ENCODE assay signal across 16 cellular contexts in genomic region chr11:58968251-58968711, GRCh38. TPM values are rescaled to one million over a fixed set of nuclear protein-coding genes. Genes with fewer than 3 reads are reported as not detected.
DNase-seq lines count a peak whose midpoint lies in the region; ATAC-seq, FAIRE-seq and TF ChIP-seq lines count a peak whose summit lies in the region.
"Had no signal": no experiment of that assay in that cellular context is flagged by ENCODE, and none has a peak within 500 bp of the region (broad histone marks: within the 10 kb centered on the region; RNA-seq: fewer than 3 reads in every experiment).

No MANE protein-coding gene starts in this region.

- TF ChIP-seq CTCF in A549 (IDR thresholded peaks at IDR 0.05) (no peak), IMR-90 (conservative IDR thresholded peaks at IDR 0.05; ENCODE audit: low read depth, low read length) (no peak), mammary epithelial cell (conservative IDR thresholded peaks at IDR 0.05 in 1 of 2, IDR thresholded peaks at IDR 0.05 in 1 of 2; ENCODE audit: extremely low read depth in 1 of 2, insufficient read depth in 1 of 2, low read depth in 1 of 2, low read length in 2 of 2) (no peak)

- H3K23ac ChIP-seq in IMR-90 (ENCODE audit: low read depth, low read length): no peak overlapping the region

- no peaks in the 10 kb centered on the region for H3K9me1 ChIP-seq in IMR-90 (ENCODE audit: insufficient read depth, low read length)

- H3K9me3 ChIP-seq in A549 (no peaks in the 10 kb centered on the region), IMR-90 (ENCODE audit: control insufficient read depth, insufficient read depth, low read length) (no peaks in the 10 kb centered on the region), mammary epithelial cell (replicated peaks; ENCODE audit: insufficient read depth, low read length) (no peaks in the 10 kb centered on the region)

- intact Hi-C loops in IMR-90 (cut with micrococcal nuclease): no loop called here
- intact Hi-C loops in mammary epithelial cell (cut with micrococcal nuclease): no loop called here
- intact Hi-C loops in activated CD4-positive, alpha-beta T cell treated with anti-CD3 and anti-CD28 coated beads for 36 hours (cut with DNase I, micrococcal nuclease): no loop called here
- intact Hi-C loops in left ventricle myocardium superior (cut with micrococcal nuclease): no loop called here

- H3K27me3 Mint-ChIP-seq in activated CD4-positive, alpha-beta T cell treated with anti-CD3 and anti-CD28 coated beads for 36 hours: peaks cover 17% of the 10 kb centered on the region
- H3K27me3 Mint-ChIP-seq in activated T-cell treated with anti-CD3 and anti-CD28 coated beads, Interleukin-2, amount 50 U/mL, for 24 hours: peaks cover 19% of the 10 kb centered on the region

- DNase-seq in A549 (ENCODE audit: low read depth in 1 of 2, low spot score in 1 of 2) (no peak), IMR-90 (no peak), mammary epithelial cell (peak; percentile 11), left kidney (ENCODE audit: low read depth, low spot score) (peak; percentile 66), left ventricle myocardium superior (no peak)
- no peak for DNase-seq in stimulated activated naive CD4-positive, alpha-beta T cell (lab: John Stamatoyannopoulos, UW)
- DNase-seq in activated CD4-positive, alpha-beta T cell treated with anti-CD3 and anti-CD28 coated beads for 36 hours: no peak
- DNase-seq in activated T-cell treated with anti-CD3 and anti-CD28 coated beads, Interleukin-2, amount 50 U/mL, for 24 hours: no peak
- DNase-seq: cerebellar nuclear complex; DMS 273 treated with DMSO at 0.1 percent for 48 hours; NCI-H1092 treated with DMSO at 0.1 percent for 48 hours; stimulated activated CD4-positive, alpha-beta T cell treated with anti-CD3 and anti-CD28 coated beads, Interleukin-1b, Interleukin-23, amount 100 ng/mL, for 48 hours had no signal

- BruUV-seq in IMR-90 (replicated peaks; lab: Mats Ljungman, UMichigan) (no TSS peak), mammary epithelial cell (replicated peaks; lab: Mats Ljungman, UMichigan) (no TSS peak)

- H2BK15ac ChIP-seq in IMR-90 (ENCODE audit: low read depth, low read length): no peak overlapping the region

- H3K4me1 ChIP-seq in A549 (no peaks in the 10 kb centered on the region), IMR-90 (ENCODE audit: control insufficient read depth, insufficient read depth, low read length) (no peaks in the 10 kb centered on the region), mammary epithelial cell (ENCODE audit: insufficient read depth, low read length) (peaks cover 4% of the 10 kb centered on the region)

- H3K14ac ChIP-seq in IMR-90 (replicated peaks; ENCODE audit: low read depth, low read length): no peak overlapping the region

- 19% methylated on average over 25 of the region's 26 CpGs for WGBS in A549 (ENCODE audit: missing lambda C conversion rate)
- WGBS in IMR-90 (ENCODE audit: extremely low coverage in 2 of 2, insufficient read length in 1 of 2), 2 experiments: 60% methylated on average over 5 of the region's 26 CpGs; no CpG with 5 or more reads in 1 of the 2 experiments
- 10% methylated on average over 18 of the region's 26 CpGs for WGBS in mammary epithelial cell (ENCODE audit: low coverage, missing lambda C conversion rate)

- no peak overlapping the region for H3K27ac Mint-ChIP-seq in activated CD4-positive, alpha-beta T cell treated with anti-CD3 and anti-CD28 coated beads for 36 hours
- H3K27ac Mint-ChIP-seq in activated T-cell treated with anti-CD3 and anti-CD28 coated beads, Interleukin-2, amount 50 U/mL, for 24 hours: no peak overlapping the region
- H3K27ac Mint-ChIP-seq: activated naive CD8-positive, alpha-beta T cell; type B pancreatic cell had no signal

- no peak overlapping the region for H2BK120ac ChIP-seq in IMR-90 (ENCODE audit: low read depth, low read length)

- CTCF ChIA-PET in A549 (lab: Yijun Ruan, JAX) (no interaction called here), IMR-90 (lab: Yijun Ruan, JAX) (no interaction called here), mammary epithelial cell (lab: Charles Lee; ENCODE audit: low non-redundant PET) (interaction anchor here (0.7 kb wide), 1 partner anchor 65 kb away, joined by 3 read pairs; no protein-coding TSS in a partner anchor)
- CTCF ChIA-PET in activated CD4-positive, alpha-beta T cell treated with anti-CD3 and anti-CD28 coated beads for 36 hours (lab: Charles Lee): no interaction called here

- H3K27ac ChIP-seq in A549 (no peak overlapping the region), IMR-90 (ENCODE audit: insufficient read depth, low read length) (no peak overlapping the region), mammary epithelial cell (ENCODE audit: insufficient read depth, low read depth, low read length) (no peak overlapping the region)
- H3K27ac ChIP-seq: SJSA1 had no signal

- TF ChIP-seq EP300 in A549 (IDR thresholded peaks at IDR 0.05): no peak

- H3K4me3 ChIP-seq in A549: no peak overlapping the region
- no peak overlapping the region for H3K4me3 ChIP-seq in IMR-90 (ENCODE audit: insufficient read depth, low read depth, low read length)
- H3K4me3 ChIP-seq in mammary epithelial cell (replicated peaks in 1 of 3; ENCODE audit: insufficient read depth in 1 of 3, low read depth in 2 of 3, low read length in 3 of 3): peak overlapping the region in 1 of 3 experiments; percentile 19
- H3K4me3 ChIP-seq: SJSA1 had no signal

- H2AK5ac ChIP-seq in IMR-90 (ENCODE audit: low read depth, low read length): no peak overlapping the region

- TF ChIP-seq POLR2A in A549 (IDR thresholded peaks at IDR 0.05; ENCODE audit: low read length) (no peak), IMR-90 (IDR thresholded peaks at IDR 0.05; ENCODE audit: low read depth, low read length) (no peak)

- no peak overlapping the region for H4K8ac ChIP-seq in IMR-90 (ENCODE audit: low read depth in 2 of 2, low read length in 2 of 2)

- FAIRE-seq in A549 (lab: Jason Lieb, UNC): no peak

- TF ChIP-seq RAD21 in A549 (conservative IDR thresholded peaks at IDR 0.05 in 1 of 2, IDR thresholded peaks at IDR 0.05 in 1 of 2): no peak
- no peak for TF ChIP-seq RAD21 in IMR-90 (IDR thresholded peaks at IDR 0.05; ENCODE audit: low read length)

- H3K79me2 ChIP-seq in mammary epithelial cell (ENCODE audit: insufficient read depth, low read length): no peaks in the 10 kb centered on the region

- ATAC-seq in A549 (peak in 1 of 2 experiments; percentile 29; a peak in 2 of 6 replicates), IMR-90 (ENCODE audit: low read depth) (no peak), left ventricle myocardium superior (no peak)
- no peak for ATAC-seq in activated CD4-positive, alpha-beta T cell treated with anti-CD3 and anti-CD28 coated beads for 36 hours

- H4K20me1 ChIP-seq in IMR-90 (ENCODE audit: insufficient read depth, low read length) (no peaks in the 10 kb centered on the region), mammary epithelial cell (ENCODE audit: insufficient read depth, low read length) (no peaks in the 10 kb centered on the region)

- no peaks in the 10 kb centered on the region for H3K36me3 Mint-ChIP-seq in activated CD4-positive, alpha-beta T cell treated with anti-CD3 and anti-CD28 coated beads for 36 hours (ENCODE audit: low read depth)
- H3K36me3 Mint-ChIP-seq in activated T-cell treated with anti-CD3 and anti-CD28 coated beads, Interleukin-2, amount 50 U/mL, for 24 hours (ENCODE audit: low read depth): no peaks in the 10 kb centered on the region
- H3K36me3 Mint-ChIP-seq: activated naive CD8-positive, alpha-beta T cell; type B pancreatic cell had no signal

- H3K18ac ChIP-seq in IMR-90 (ENCODE audit: low read depth, low read length): no peak overlapping the region

- H2AK9ac ChIP-seq in IMR-90 (replicated peaks; ENCODE audit: low read depth, low read length, poor library complexity): no peak overlapping the region

- in situ Hi-C loops in IMR-90 (cut with MboI; ENCODE audit: low sequenced_read_pairs): loop anchor here (25.0 kb wide), 1 partner anchor 106 kb away; no protein-coding TSS in a partner anchor
- in situ Hi-C loops in mammary epithelial cell (cut with MboI; ENCODE audit: low sequenced_read_pairs in 2 of 2): no loop called here

- no peak overlapping the region for H2BK20ac ChIP-seq in IMR-90 (ENCODE audit: low read depth, low read length)

- H4K91ac ChIP-seq in IMR-90 (ENCODE audit: insufficient read depth, low read depth, low read length): no peak overlapping the region

- no peaks in the 10 kb centered on the region for H3K79me1 ChIP-seq in IMR-90 (ENCODE audit: low read depth in 1 of 2, low read length in 2 of 2)

- H3K4me2 ChIP-seq in A549 (peak overlapping the region; percentile 21; the same call in 1 of the 3 replicates), IMR-90 (ENCODE audit: low read depth, low read length) (no peak overlapping the region), mammary epithelial cell (ENCODE audit: insufficient read depth, low read depth, low read length) (peak overlapping the region; percentile 75)

- peaks cover 5% of the 10 kb centered on the region for H3K9me3 Mint-ChIP-seq in activated CD4-positive, alpha-beta T cell treated with anti-CD3 and anti-CD28 coated beads for 36 hours (ENCODE audit: low read depth)
- peaks cover 5% of the 10 kb centered on the region for H3K9me3 Mint-ChIP-seq in activated T-cell treated with anti-CD3 and anti-CD28 coated beads, Interleukin-2, amount 50 U/mL, for 24 hours
- H3K9me3 Mint-ChIP-seq: type B pancreatic cell had no signal

- POLR2A ChIA-PET in A549 (lab: Yijun Ruan, JAX) (no interaction called here), IMR-90 (lab: Charles Lee; ENCODE audit: unreplicated experiment) (no interaction called here)
- POLR2A ChIA-PET in activated CD4-positive, alpha-beta T cell treated with anti-CD3 and anti-CD28 coated beads for 36 hours (lab: Charles Lee): no interaction called here

- H3K9ac ChIP-seq in IMR-90 (ENCODE audit: low read depth, low read length) (no peak overlapping the region), mammary epithelial cell (ENCODE audit: insufficient read depth, low read length) (no peak overlapping the region)

- dilution Hi-C loops in IMR-90 (cut with HindIII; ENCODE audit: low sequenced_read_pairs, unreplicated experiment): no loop called here
- dilution Hi-C loops in mammary epithelial cell (cut with HindIII; ENCODE audit: low sequenced_read_pairs): no loop called here

- no peak overlapping the region for H2BK5ac ChIP-seq in IMR-90 (ENCODE audit: low read depth, low read length, poor library complexity, severe bottlenecking)

- no peak overlapping the region for H3K56ac ChIP-seq in IMR-90 (ENCODE audit: extremely low read depth, insufficient read depth, low read length)

- no peak overlapping the region for H3K4ac ChIP-seq in IMR-90 (ENCODE audit: low read depth, low read length)

- no peaks in the 10 kb centered on the region for H3K36me3 ChIP-seq in IMR-90 (ENCODE audit: control insufficient read depth, insufficient read depth, low read length)
- no peaks in the 10 kb centered on the region for H3K36me3 ChIP-seq in mammary epithelial cell (ENCODE audit: insufficient read depth, low read length)
- H3K36me3 ChIP-seq: SJSA1 had no signal

- H3K4me1 Mint-ChIP-seq in activated CD4-positive, alpha-beta T cell treated with anti-CD3 and anti-CD28 coated beads for 36 hours: no peaks in the 10 kb centered on the region
- H3K4me1 Mint-ChIP-seq in activated T-cell treated with anti-CD3 and anti-CD28 coated beads, Interleukin-2, amount 50 U/mL, for 24 hours (ENCODE audit: low read depth): no peaks in the 10 kb centered on the region

- H2AFZ ChIP-seq in IMR-90 (replicated peaks; ENCODE audit: low read length, poor library complexity) (peak overlapping the region; percentile 51), mammary epithelial cell (ENCODE audit: low read depth, low read length) (peak overlapping the region; percentile 85)

- H3K27me3 ChIP-seq in IMR-90 (ENCODE audit: control insufficient read depth, insufficient read depth, low read length) (peaks cover 13% of the 10 kb centered on the region), mammary epithelial cell (ENCODE audit: insufficient read depth, low read length) (peaks cover 2% of the 10 kb centered on the region)
- H3K27me3 ChIP-seq: SJSA1 had no signal

- no peak overlapping the region for H4K5ac ChIP-seq in IMR-90 (ENCODE audit: low read depth, low read length)

- H3K4me3 Mint-ChIP-seq in activated CD4-positive, alpha-beta T cell treated with anti-CD3 and anti-CD28 coated beads for 36 hours: no peak overlapping the region
- no peak overlapping the region for H3K4me3 Mint-ChIP-seq in activated T-cell treated with anti-CD3 and anti-CD28 coated beads, Interleukin-2, amount 50 U/mL, for 24 hours
- H3K4me3 Mint-ChIP-seq: activated naive CD8-positive, alpha-beta T cell; type B pancreatic cell had no signal

RNA-seq across cellular contexts. Expression of gene GLYATL1, which starts 29.0 kb away (rescaled TPM):
- 0.10 and 0.13 TPM in 2 replicates for polyA plus RNA-seq in A549 (2011; rRNA removed)
- 0.07 TPM in 1 of 2 replicates, not detected in the other for polyA plus RNA-seq in A549 (2012; cell fraction: cytosol; rRNA removed)
- polyA plus RNA-seq in A549 (2012; cell fraction: nucleus; rRNA removed): 0.08 TPM in 1 of 2 replicates, not detected in the other
- polyA plus RNA-seq in A549 (2017; fragmentation: RNase III; extraction: RNeasy Plus Mini Kit Qiagen cat#74134 plus additional on column Dnase treatment): 0.14 to 0.24 TPM in 2 of 3 replicates, not detected in the other
- not detected in 2 replicates for polyA minus RNA-seq in A549 (2011; rRNA and poly(A)+ RNA removed)
- total RNA-seq in IMR-90 (2012; rRNA removed): 0.54 and 0.56 TPM in 2 replicates
- 0.40 and 0.58 TPM in 2 replicates for polyA plus RNA-seq in IMR-90 (2012; rRNA removed)
- 0.02 and 0.14 TPM in 2 replicates for polyA plus RNA-seq in IMR-90 (2012; cell fraction: cytosol; rRNA removed)
- polyA plus RNA-seq in IMR-90 (2012; cell fraction: nucleus; rRNA removed; ENCODE audit: low replicate concordance): 0.23 and 0.85 TPM in 2 replicates
- total RNA-seq in mammary epithelial cell: 1 to 10 TPM in 1 of 2 donors, under 1 TPM in 1; 0.50 to 1.1 TPM
- polyA plus RNA-seq in mammary epithelial cell: 0.53 TPM
- polyA minus RNA-seq in mammary epithelial cell: not detected
- 1 to 10 TPM in 1 of 2 experiments, under 1 TPM in 1; 0.50 to 1.2 TPM for total RNA-seq in activated CD4-positive, alpha-beta T cell treated with anti-CD3 and anti-CD28 coated beads for 36 hours
- not detected for total RNA-seq in left ventricle myocardium superior
- total RNA-seq: posterior vena cava had no signal

Comparison
In these comparisons a context has a peak if more than half of its experiments do, and no peak if none do; other contexts are left out.
1. DNase-seq: peak in mammary epithelial cell (single experiment) and left kidney (single experiment); none in A549 (0 of 2), IMR-90 (single experiment), stimulated activated naive CD4-positive, alpha-beta T cell (0 of 6), activated CD4-positive, alpha-beta T cell treated with anti-CD3 and anti-CD28 coated beads for 36 hours (single experiment), activated T-cell treated with anti-CD3 and anti-CD28 coated beads, Interleukin-2, amount 50 U/mL, for 24 hours (single experiment) and left ventricle myocardium superior (single experiment).